Comparison of ENCODE assay signal across 10 cellular contexts in genomic region chr9:15403155-15403554, GRCh38. TPM values are rescaled to one million over a fixed set of nuclear protein-coding genes. Genes with fewer than 3 reads are reported as not detected.
DNase-seq lines count a peak whose midpoint lies in the region; TF ChIP-seq lines count a peak whose summit lies in the region.
"Had no signal": no experiment of that assay in that cellular context is flagged by ENCODE, and none has a peak within 500 bp of the region (broad histone marks: within the 10 kb centered on the region; RNA-seq: fewer than 3 reads in every experiment).

No MANE protein-coding gene starts in this region.

- WGBS in mesendoderm (ENCODE audit: extremely low coverage, insufficient coverage, low lambda C conversion rate) = no CpG with 5 or more reads among the region's 4 CpGs

- H2BK5ac ChIP-seq in mesendoderm (ENCODE audit: low read length) = no peak overlapping the region

- H3K56ac ChIP-seq in mesendoderm (ENCODE audit: low read length) = no peak overlapping the region

- H2AK5ac ChIP-seq in mesendoderm (ENCODE audit: low read length) = no peak overlapping the region

- DNase-seq in DMS 273 (lab: John Stamatoyannopoulos, UW; ENCODE audit: unreplicated experiment) (peak; percentile 52), DMS 273 treated with DMSO at 0.1 percent for 48 hours (lab: John Stamatoyannopoulos, UW) (no peak), HT-29 (ENCODE audit: low spot score) (peak; percentile 62), mesendoderm (peak; percentile 84), T1000 (lab: John Stamatoyannopoulos, UW) (no peak), CD1c-positive myeloid dendritic cell (ENCODE audit: extremely low spot score) (no peak), mesenteric fat pad (ENCODE audit: low spot score) (no peak)
- DNase-seq: 8988T, Right ventricle myocardium superior had no signal

- no peak overlapping the region for H3K4me3 ChIP-seq in WI38 (ENCODE audit: low read depth, low read length)
- H3K4me3 ChIP-seq in mesendoderm (ENCODE audit: low read length) = no peak overlapping the region

- H2BK120ac ChIP-seq in mesendoderm (ENCODE audit: low read depth, low read length) = no peak overlapping the region

- H2BK15ac ChIP-seq in mesendoderm (replicated peaks; ENCODE audit: low read depth) = no peak overlapping the region

- TF ChIP-seq CTCF in WI38 (IDR thresholded peaks at IDR 0.05; ENCODE audit: low read depth, low read length) = peak; percentile 6; the same call in 1 of the 2 replicates

- H4K8ac ChIP-seq in mesendoderm (ENCODE audit: low read depth, low read length) = no peak overlapping the region

- H3K4me1 ChIP-seq in mesendoderm (ENCODE audit: control insufficient read depth, low read depth, low read length) = no peaks in the 10 kb centered on the region

- no peaks in the 10 kb centered on the region for H3K79me1 ChIP-seq in mesendoderm (ENCODE audit: low read length)

- no peak overlapping the region for H3K4ac ChIP-seq in mesendoderm (ENCODE audit: low read depth, low read length)

- no peak overlapping the region for H3K23ac ChIP-seq in mesendoderm (ENCODE audit: low read length)

- H3K4me2 ChIP-seq in mesendoderm (ENCODE audit: low read length) = no peak overlapping the region

- H3K27me3 ChIP-seq in mesendoderm (ENCODE audit: insufficient read depth, low read length, poor library complexity) = no peaks in the 10 kb centered on the region

- H3K79me2 ChIP-seq in mesendoderm (ENCODE audit: control insufficient read depth, insufficient read depth, low read length) = no peaks in the 10 kb centered on the region

- no peak overlapping the region for H4K5ac ChIP-seq in mesendoderm (ENCODE audit: low read length)

- no peak overlapping the region for H3K9ac ChIP-seq in mesendoderm (ENCODE audit: low read length)

- H3K36me3 ChIP-seq in mesendoderm (ENCODE audit: control insufficient read depth, insufficient read depth, low read length) = no peaks in the 10 kb centered on the region

- H3K18ac ChIP-seq in mesendoderm (ENCODE audit: low read length) = no peak overlapping the region

- no peak overlapping the region for H3K27ac ChIP-seq in mesendoderm (ENCODE audit: low read depth, low read length)

RNA-seq across cellular contexts. Expression of gene SNAPC3, which starts 19.5 kb away (rescaled TPM):
- 34.5 and 36.7 TPM in 2 replicates for total RNA-seq in HT-29 (2014; rRNA removed; shearing (Covaris generic))
- 27.4 TPM for polyA plus RNA-seq in mesendoderm (2013, experiment 1 of 2)
- polyA plus RNA-seq in mesendoderm (2013, experiment 2 of 2) = 27.3 TPM
- 18.5 TPM for total RNA-seq in mesenteric fat pad

Comparison
In these comparisons a context has a peak if more than half of its experiments do, and no peak if none do; other contexts are left out.
1. DNase-seq: peak in DMS 273 (single experiment), HT-29 (single experiment) and mesendoderm (single experiment); none in DMS 273 treated with DMSO at 0.1 percent for 48 hours (single experiment), T1000 (single experiment), CD1c-positive myeloid dendritic cell (single experiment) and mesenteric fat pad (single experiment).